Comparison of ENCODE assay signal across 10 cellular contexts in genomic region chr9:72579190-72579589, GRCh38. TPM values are rescaled to one million over a fixed set of nuclear protein-coding genes. Genes with fewer than 3 reads are reported as not detected.
DNase-seq lines count a peak whose midpoint lies in the region; ATAC-seq and TF ChIP-seq lines count a peak whose summit lies in the region.
"Had no signal": no experiment of that assay in that cellular context is flagged by ENCODE, and none has a peak within 500 bp of the region (broad histone marks: within the 10 kb centered on the region; RNA-seq: fewer than 3 reads in every experiment).

No MANE protein-coding gene starts in this region.

- ATAC-seq in body of pancreas (no peak), GM21526 (IDR thresholded peaks at IDR 0.05; ENCODE audit: low FRiP score, unreplicated experiment) (no peak)

- H3K4me3 Mint-ChIP-seq in chondrocyte (ENCODE audit: unreplicated experiment) = no peak overlapping the region
- H3K4me3 Mint-ChIP-seq: IgD-negative memory B cell had no signal

- no peak overlapping the region for H3K4me2 ChIP-seq in hepatocyte

- peak overlapping the region in 2 of 5 donors; percentile 4 to 11 for H3K9ac ChIP-seq in subcutaneous abdominal adipose tissue (ENCODE audit: low read length in 5 of 5)

- H3K9me3 Mint-ChIP-seq in chondrocyte (ENCODE audit: low read depth) = no peaks in the 10 kb centered on the region

- no peaks in the 10 kb centered on the region for H3K36me3 Mint-ChIP-seq in chondrocyte (ENCODE audit: low read depth)
- H3K36me3 Mint-ChIP-seq: IgD-negative memory B cell had no signal

- TF ChIP-seq POLR2A in body of pancreas (IDR thresholded peaks at IDR 0.05) = no peak

- TF ChIP-seq CTCF in body of pancreas (IDR thresholded peaks at IDR 0.05) = no peak
- no peak for TF ChIP-seq CTCF in hepatocyte (IDR thresholded peaks at IDR 0.05; ENCODE audit: poor library complexity)
- no peak for TF ChIP-seq CTCF in chondrocyte (IDR thresholded peaks at IDR 0.05)

- no peaks in the 10 kb centered on the region for H3K79me2 ChIP-seq in hepatocyte

- no peaks in the 10 kb centered on the region for H4K20me1 ChIP-seq in hepatocyte (ENCODE audit: insufficient read depth, poor library complexity, severe bottlenecking)

- intact Hi-C loops in body of pancreas (cut with DNase I) = no loop called here

- 76 to 83% methylated on average over 4 of the region's 4 CpGs for WGBS in body of pancreas, 2 donors
- WGBS in hepatocyte (ENCODE audit: low lambda C conversion rate, missing lambda C conversion rate) = 70% methylated on average over 4 of the region's 4 CpGs

- H3K9me3 ChIP-seq in body of pancreas = no peaks in the 10 kb centered on the region
- no peaks in the 10 kb centered on the region for H3K9me3 ChIP-seq in hepatocyte (ENCODE audit: low read depth)
- H3K9me3 ChIP-seq in subcutaneous abdominal adipose tissue (ENCODE audit: control insufficient read depth in 5 of 5, low read length in 5 of 5) = no peaks in the 10 kb centered on the region
- H3K9me3 ChIP-seq: SJSA1 had no signal

- H3K4me1 ChIP-seq in body of pancreas (peaks cover 10% of the 10 kb centered on the region), hepatocyte (ENCODE audit: insufficient read depth) (peaks cover 24% of the 10 kb centered on the region), subcutaneous abdominal adipose tissue (ENCODE audit: control insufficient read depth in 5 of 5, insufficient read depth in 5 of 5, low read length in 5 of 5) (peaks cover 3 to 44% (median 41%) of the 10 kb centered on the region in 5 donors)

- H3K9me2 ChIP-seq in hepatocyte (replicated peaks; ENCODE audit: insufficient read depth) = no peaks in the 10 kb centered on the region

- DNase-seq in body of pancreas (peak in 3 of 4 donors; percentile 30 to 80 (median 50)), hepatocyte (ENCODE audit: low spot score) (peak; percentile 41), foreskin melanocyte (no peak), chondrocyte (ENCODE audit: low spot score) (no peak), RPMI8226 (no peak)

- H3K27ac Mint-ChIP-seq in chondrocyte (ENCODE audit: unreplicated experiment) = no peak overlapping the region
- H3K27ac Mint-ChIP-seq: IgD-negative memory B cell had no signal

- H3K27ac ChIP-seq in body of pancreas = peak overlapping the region in 1 of 4 donors; percentile 16
- H3K27ac ChIP-seq in hepatocyte = peak overlapping the region; percentile 74
- peak overlapping the region; percentile 94 for H3K27ac ChIP-seq in subcutaneous abdominal adipose tissue (ENCODE audit: low read depth, low read length)
- H3K27ac ChIP-seq: SJSA1 had no signal

- H3K4me1 Mint-ChIP-seq in chondrocyte (ENCODE audit: low read depth) = peaks cover 66% of the 10 kb centered on the region
- H3K4me1 Mint-ChIP-seq: IgD-negative memory B cell had no signal

- H3K27me3 ChIP-seq in body of pancreas (no peaks in the 10 kb centered on the region), hepatocyte (no peaks in the 10 kb centered on the region), subcutaneous abdominal adipose tissue (ENCODE audit: control insufficient read depth in 5 of 5, insufficient read depth in 4 of 5, low read length in 5 of 5) (no peaks in the 10 kb centered on the region)
- H3K27me3 ChIP-seq: SJSA1 had no signal

- no peak for TF ChIP-seq EP300 in Ishikawa (IDR thresholded peaks at IDR 0.05; ENCODE audit: borderline replicate concordance)

- no peaks in the 10 kb centered on the region for H3K27me3 Mint-ChIP-seq in chondrocyte (ENCODE audit: low read depth)

- H3K36me3 ChIP-seq in body of pancreas (replicated peaks in 1 of 2; ENCODE audit: insufficient read depth in 1 of 2, low read depth in 2 of 2) (no peaks in the 10 kb centered on the region), hepatocyte (replicated peaks; ENCODE audit: insufficient read depth, low read depth) (no peaks in the 10 kb centered on the region), subcutaneous abdominal adipose tissue (ENCODE audit: control insufficient read depth in 5 of 5, insufficient read depth in 5 of 5, low read length in 5 of 5) (no peaks in the 10 kb centered on the region)
- H3K36me3 ChIP-seq: SJSA1 had no signal

- TF ChIP-seq RAD21 in Ishikawa (IDR thresholded peaks at IDR 0.05; ENCODE audit: low read depth) = no peak

- no peak overlapping the region for H2AFZ ChIP-seq in hepatocyte

- H3K4me3 ChIP-seq in body of pancreas (no peak overlapping the region), hepatocyte (no peak overlapping the region), subcutaneous abdominal adipose tissue (ENCODE audit: low read depth in 1 of 5, low read length in 5 of 5) (peak overlapping the region in 2 of 5 donors; percentile 29 to 56)
- H3K4me3 ChIP-seq: SJSA1 had no signal

TF ChIP-seq in Ishikawa, 13 proteins besides CTCF, POLR2A, EP300 and RAD21:
- peak; percentile 62 for TF ChIP-seq NFIC (IDR thresholded peaks at IDR 0.05)
- no peak for TF ChIP-seq TAF1 (IDR thresholded peaks at IDR 0.05; ENCODE audit: low read depth)
- TF ChIP-seq, protein P1, sequence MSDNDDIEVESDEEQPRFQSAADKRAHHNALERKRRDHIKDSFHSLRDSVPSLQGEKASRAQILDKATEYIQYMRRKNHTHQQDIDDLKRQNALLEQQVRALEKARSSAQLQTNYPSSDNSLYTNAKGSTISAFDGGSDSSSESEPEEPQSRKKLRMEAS (IDR thresholded peaks at IDR 0.05) = no peak

RNA-seq across cellular contexts. Expression of gene TMC1, which starts 57.8 kb away (rescaled TPM):
- total RNA-seq in body of pancreas (not detected), hepatocyte (0.20 TPM in 1 of 2 replicates, not detected in the other), chondrocyte (not detected in 3 replicates)
- polyA plus RNA-seq in hepatocyte = 0.23 TPM in 1 of 2 replicates, not detected in the other
- polyA plus RNA-seq: IgD-negative memory B cell had no signal

Comparison
In these comparisons a context has a peak if more than half of its experiments do, and no peak if none do; other contexts are left out.
1. DNase-seq: peak in body of pancreas (3 of 4) and hepatocyte (single experiment); none in foreskin melanocyte (single experiment), chondrocyte (single experiment) and RPMI8226 (single experiment).